In genomic region chr9:135551456-135551855, GRCh38 we compare ENCODE assay signal across 24 cellular contexts. TPM values are rescaled to one million over a fixed set of nuclear protein-coding genes. Genes with fewer than 3 reads are reported as not detected.
DNase-seq lines count a peak whose midpoint lies in the region; ATAC-seq lines count a peak whose summit lies in the region.
"Had no signal": no experiment of that assay in that cellular context is flagged by ENCODE, and none has a peak within 500 bp of the region (broad histone marks: within the 10 kb centered on the region; RNA-seq: fewer than 3 reads in every experiment).

No MANE protein-coding gene starts in this region.

- peaks cover 3 to 5% of the 10 kb centered on the region in 2 donors for H3K27me3 Mint-ChIP-seq in CD8-positive, alpha-beta memory T cell

- DNase-seq in ecto neural progenitor cell (ENCODE audit: low spot score) (peak; percentile 41), mesenteric fat pad (ENCODE audit: low spot score) (peak; percentile 88), sciatic nerve (ENCODE audit: low spot score) (peak; percentile 52), AG08395 (ENCODE audit: low spot score) (no peak), SKM-1 treated with dmso at 0.1 percent for 144 hours (lab: John Stamatoyannopoulos, UW; ENCODE audit: unreplicated experiment) (no peak), COR-L47 (lab: John Stamatoyannopoulos, UW) (no peak)
- no peak for DNase-seq in CD8-positive, alpha-beta memory T cell
- DNase-seq: AML-193; BE2C; Calu3; CD4-positive, CD25-positive, alpha-beta regulatory T cell; CD8-positive, alpha-beta T cell; DMS53; DMS79 treated with DMSO at 0.1 percent for 48 hours; GF-D8; GOT3; H9 had no signal

- no peak overlapping the region for H3K4me3 Mint-ChIP-seq in CD8-positive, alpha-beta memory T cell
- H3K4me3 Mint-ChIP-seq: CD4-positive, CD25-positive, alpha-beta regulatory T cell; CD8-positive, alpha-beta T cell; H9 had no signal

- H3K27ac ChIP-seq in BLaER1 = peak overlapping the region; percentile 49; the same call in 1 of the 2 replicates
- no peak overlapping the region for H3K27ac ChIP-seq in CD8-positive, alpha-beta memory T cell (ENCODE audit: low read depth, low read length)
- H3K27ac ChIP-seq: 22Rv1, C4-2B had no signal

- intact Hi-C loops in sciatic nerve (cut with DNase I) = no loop called here

- no peaks in the 10 kb centered on the region for H4K20me1 ChIP-seq in BLaER1

- no peaks in the 10 kb centered on the region for H3K4me1 Mint-ChIP-seq in CD8-positive, alpha-beta memory T cell
- H3K4me1 Mint-ChIP-seq: CD4-positive, CD25-positive, alpha-beta regulatory T cell had no signal

- H3K4me1 ChIP-seq in BLaER1 = peaks cover 28% of the 10 kb centered on the region
- no peaks in the 10 kb centered on the region for H3K4me1 ChIP-seq in CD8-positive, alpha-beta memory T cell (ENCODE audit: insufficient read depth, low read length)
- H3K4me1 ChIP-seq: BE2C had no signal

- ATAC-seq in sciatic nerve = no peak
- ATAC-seq: CD8-positive, alpha-beta T cell; HCT116 had no signal

- CTCF ChIA-PET in CD8-positive, alpha-beta memory T cell (lab: Charles Lee) = no interaction called here

- H3K4me3 ChIP-seq in BLaER1 = no peak overlapping the region
- no peak overlapping the region for H3K4me3 ChIP-seq in CD8-positive, alpha-beta memory T cell (ENCODE audit: low read length)

- H3K27me3 ChIP-seq in BLaER1 = no peaks in the 10 kb centered on the region
- H3K27me3 ChIP-seq in CD8-positive, alpha-beta memory T cell (ENCODE audit: insufficient read depth, low read length, poor library complexity, severe bottlenecking) = no peaks in the 10 kb centered on the region
- H3K27me3 ChIP-seq: BE2C had no signal

- no peaks in the 10 kb centered on the region for H3K36me3 ChIP-seq in BLaER1
- no peaks in the 10 kb centered on the region for H3K36me3 ChIP-seq in CD8-positive, alpha-beta memory T cell (ENCODE audit: insufficient read depth, low read length)
- H3K36me3 ChIP-seq: BE2C had no signal

- H3K9ac ChIP-seq in BLaER1 = no peak overlapping the region

- peak overlapping the region; percentile 82 for H3K4me2 ChIP-seq in BLaER1

- no peaks in the 10 kb centered on the region for H3K9me3 ChIP-seq in BLaER1
- H3K9me3 ChIP-seq in CD8-positive, alpha-beta memory T cell (ENCODE audit: low read length) = no peaks in the 10 kb centered on the region
- H3K9me3 ChIP-seq: BE2C had no signal

- H3K9me3 Mint-ChIP-seq in CD8-positive, alpha-beta memory T cell = no peaks in the 10 kb centered on the region
- H3K9me3 Mint-ChIP-seq: CD4-positive, CD25-positive, alpha-beta regulatory T cell; CD8-positive, alpha-beta T cell had no signal

- no peak overlapping the region for H3K27ac Mint-ChIP-seq in CD8-positive, alpha-beta memory T cell
- H3K27ac Mint-ChIP-seq: CD4-positive, CD25-positive, alpha-beta regulatory T cell; CD8-positive, alpha-beta T cell; H9 had no signal

- POLR2A ChIA-PET in CD8-positive, alpha-beta memory T cell (lab: Charles Lee) = no interaction called here

- H3K36me3 Mint-ChIP-seq in CD8-positive, alpha-beta memory T cell = no peaks in the 10 kb centered on the region
- H3K36me3 Mint-ChIP-seq: CD4-positive, CD25-positive, alpha-beta regulatory T cell; CD8-positive, alpha-beta T cell had no signal

RNA-seq across cellular contexts. Expression of gene OBP2A, which starts 5.5 kb away (rescaled TPM):
- total RNA-seq in mesenteric fat pad (not detected), sciatic nerve (not detected)
- total RNA-seq in CD8-positive, alpha-beta memory T cell = not detected
- not detected for polyA plus RNA-seq in CD8-positive, alpha-beta memory T cell
- total RNA-seq: Calu3; CD4-positive, CD25-positive, alpha-beta regulatory T cell; CD8-positive, alpha-beta T cell; Daoy; G401; H9 had no signal
- polyA plus RNA-seq: AG04450; CD4-positive, CD25-positive, alpha-beta regulatory T cell had no signal

RNA-seq across cellular contexts. Expression of gene PAEP, which starts 10.1 kb away (rescaled TPM):
- not detected for total RNA-seq in mesenteric fat pad
- total RNA-seq in sciatic nerve = not detected
- not detected for total RNA-seq in CD8-positive, alpha-beta memory T cell
- polyA plus RNA-seq in CD8-positive, alpha-beta memory T cell = not detected
- total RNA-seq: CD4-positive, CD25-positive, alpha-beta regulatory T cell; CD8-positive, alpha-beta T cell; Daoy; G401; H9 had no signal
- polyA plus RNA-seq: AG04450; CD4-positive, CD25-positive, alpha-beta regulatory T cell had no signal

RNA-seq across cellular contexts. Expression of gene LCN1, which starts 30.2 kb away (rescaled TPM):
- total RNA-seq in mesenteric fat pad (2.3 TPM), sciatic nerve (not detected)
- not detected for total RNA-seq in CD8-positive, alpha-beta memory T cell
- not detected for polyA plus RNA-seq in CD8-positive, alpha-beta memory T cell
- total RNA-seq: Calu3; CD4-positive, CD25-positive, alpha-beta regulatory T cell; CD8-positive, alpha-beta T cell; Daoy; G401; H9 had no signal
- polyA plus RNA-seq: AG04450; CD4-positive, CD25-positive, alpha-beta regulatory T cell had no signal

RNA-seq across cellular contexts. Expression of gene MRPS2, which starts 51.0 kb away (rescaled TPM):
- total RNA-seq in mesenteric fat pad = 25.9 TPM
- 17.5 TPM for total RNA-seq in sciatic nerve
- 10 to 100 TPM; 66.7 to 71.0 TPM for total RNA-seq in CD8-positive, alpha-beta memory T cell
- polyA plus RNA-seq in CD8-positive, alpha-beta memory T cell = 50.9 TPM

Comparison
In these comparisons a context has a peak if more than half of its experiments do, and no peak if none do; other contexts are left out.
1. DNase-seq: peak in ecto neural progenitor cell (single experiment), mesenteric fat pad (single experiment) and sciatic nerve (single experiment); none in CD8-positive, alpha-beta memory T cell (0 of 5), AG08395 (single experiment), SKM-1 treated with dmso at 0.1 percent for 144 hours (single experiment) and COR-L47 (single experiment).